ENCODE assay signal across 8 cellular contexts in genomic region chr17:43994272-43995149, GRCh38. TPM values are rescaled to one million over a fixed set of nuclear protein-coding genes. Genes with fewer than 3 reads are reported as not detected.
A peak's percentile ranks its signal among the peaks of the same experiment; 100 is the strongest.
DNase-seq lines count a peak whose midpoint lies in the region; TF ChIP-seq lines count a peak whose summit lies in the region.

No MANE protein-coding gene starts in this region.

- peak overlapping the region; percentile 3 for H3K9ac ChIP-seq in HUES6 (ENCODE audit: low read length)

- H3K4me3 ChIP-seq in HUES6 (ENCODE audit: low read depth, low read length) (peak overlapping the region; percentile 55), retinal pigment epithelial cell (ENCODE audit: low read length) (peak overlapping the region; percentile 33)

- no peaks in the 10 kb centered on the region for H3K9me3 ChIP-seq in HUES6 (ENCODE audit: control insufficient read depth, insufficient read depth, low read depth, low read length)

- TF ChIP-seq CTCF in retinal pigment epithelial cell (conservative IDR thresholded peaks at IDR 0.05; ENCODE audit: low read depth, low read length): peak; percentile 85

- H3K4me1 ChIP-seq in HUES6 (ENCODE audit: control insufficient read depth, insufficient read depth, low read length): peaks cover 3% of the 10 kb centered on the region; the same call in 1 of the 2 replicates

- peak; percentile 95 for DNase-seq in D341Med (ENCODE audit: low spot score)
- DNase-seq in T-helper 1 cell: peak; percentile 43 to 66 (median 55)
- DNase-seq in anterior cingulate cortex (lab: John Stamatoyannopoulos, UW): peak in 52 of 58 donors; percentile 5 to 80 (median 39)
- DNase-seq in hepatic stellate cell (ENCODE audit: low spot score): peak; percentile 75
- DNase-seq in retinal pigment epithelial cell (ENCODE audit: low read depth): no peak
- DNase-seq in NK-92 treated with Interleukin-12 subunit alpha and Interleukin-12 subunit beta, amount 100 ng/mL, for 24 hours (lab: John Stamatoyannopoulos, UW): no peak
- DNase-seq in cerebellum (ENCODE audit: low spot score): no peak

- no peaks in the 10 kb centered on the region for H3K36me3 ChIP-seq in HUES6 (ENCODE audit: control insufficient read depth, insufficient read depth, low read length)

- peaks cover 12% of the 10 kb centered on the region for H3K27me3 ChIP-seq in HUES6 (ENCODE audit: control insufficient read depth, insufficient read depth, low read length)

- H3K27ac ChIP-seq in HUES6 (ENCODE audit: low read depth, low read length): no peak overlapping the region

RNA-seq across cellular contexts. Expression of gene NAGS, which starts 9.9 kb away (rescaled TPM):
- total RNA-seq in cerebellum: 0.64 TPM

RNA-seq across cellular contexts. Expression of gene TMEM101, which starts 20.3 kb away (rescaled TPM):
- 25.2 TPM for total RNA-seq in cerebellum

RNA-seq across cellular contexts. Expression of gene PYY, which starts 40.8 kb away (rescaled TPM):
- total RNA-seq in cerebellum: not detected

RNA-seq across cellular contexts. Expression of gene PPY, which starts 52.2 kb away (rescaled TPM):
- total RNA-seq in cerebellum: not detected

Comparison
In these comparisons a context has a peak if more than half of its experiments do, and no peak if none do; other contexts are left out.
1. DNase-seq: peak in D341Med (single experiment), T-helper 1 cell (5 of 5), anterior cingulate cortex (52 of 58) and hepatic stellate cell (single experiment); none in retinal pigment epithelial cell (single experiment), NK-92 treated with Interleukin-12 subunit alpha and Interleukin-12 subunit beta, amount 100 ng/mL, for 24 hours (single experiment) and cerebellum (single experiment).